In the genomic region with DNA sequence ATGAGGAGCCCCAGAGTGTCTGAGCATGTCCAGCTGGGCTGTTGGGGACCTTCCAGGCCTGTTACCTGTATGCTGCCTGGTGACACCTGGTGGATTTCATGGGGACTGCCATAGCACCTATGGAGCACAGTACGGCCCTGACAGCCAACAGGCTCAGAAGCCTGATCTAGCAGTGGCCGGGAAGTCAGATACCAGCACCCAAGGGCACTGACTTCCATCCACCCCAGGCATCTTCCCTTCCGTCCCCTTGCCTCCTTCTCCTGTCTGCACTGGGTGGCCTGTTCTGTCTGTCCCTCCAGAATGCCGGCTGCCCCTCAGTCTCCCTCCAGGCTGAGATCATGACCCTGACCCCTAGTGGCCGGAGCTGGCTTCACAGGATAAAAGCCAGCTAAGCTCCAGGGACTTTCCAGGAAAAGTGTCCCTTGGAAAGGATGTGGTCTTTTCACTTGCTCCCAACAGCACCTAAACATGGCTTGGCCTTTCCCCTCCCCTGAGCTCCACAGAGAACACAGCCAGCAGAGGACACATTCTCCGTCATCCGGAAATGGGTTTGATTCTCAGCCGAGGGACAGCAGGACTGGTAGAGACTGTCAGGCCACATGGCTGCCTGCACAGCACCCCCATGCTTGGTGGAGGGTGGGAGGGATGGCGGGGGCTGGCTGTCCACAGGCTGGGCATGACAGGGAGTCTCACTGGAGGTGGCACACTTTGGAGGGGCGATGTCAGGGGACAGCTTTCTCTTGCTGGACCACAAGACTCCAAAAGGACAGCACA, we compare ENCODE assay signal across 7 cellular contexts. TPM values are rescaled to one million over a fixed set of nuclear protein-coding genes. Genes with fewer than 3 reads are reported as not detected.
DNase-seq lines count a peak whose midpoint lies in the region; ATAC-seq lines count a peak whose summit lies in the region.

No MANE protein-coding gene starts in this region.

- no peaks in the 10 kb centered on the region for H3K27me3 Mint-ChIP-seq in activated CD4-positive, alpha-beta T cell treated with anti-CD3 and anti-CD28 coated beads for 36 hours
- H3K27me3 Mint-ChIP-seq in stimulated activated naive B cell treated with anti-CD40 and anti-IgM and Interleukin-4, amounts not matched to agents 10 μg/mL and 1 μg/mL and 100 μg/mL, for 72 hours: no peaks in the 10 kb centered on the region

- intact Hi-C loops in activated CD4-positive, alpha-beta T cell treated with anti-CD3 and anti-CD28 coated beads for 36 hours (cut with DNase I, micrococcal nuclease): loop anchor here in 1 of 2 experiments (10.0 kb wide), 1 partner anchor 284 kb away; no protein-coding TSS in a partner anchor

- H3K36me3 Mint-ChIP-seq in activated CD4-positive, alpha-beta T cell treated with anti-CD3 and anti-CD28 coated beads for 36 hours (ENCODE audit: low read depth): peaks cover 19% of the 10 kb centered on the region
- H3K36me3 Mint-ChIP-seq in stimulated activated naive B cell treated with anti-CD40 and anti-IgM and Interleukin-4, amounts not matched to agents 10 μg/mL and 1 μg/mL and 100 μg/mL, for 72 hours: peaks cover 28 to 37% of the 10 kb centered on the region in 2 donors

- ATAC-seq in GM19043 (IDR thresholded peaks at IDR 0.05; ENCODE audit: low read depth, unreplicated experiment) (peak; percentile 82), HG03354 (IDR thresholded peaks at IDR 0.05; ENCODE audit: poor library complexity, severe bottlenecking, unreplicated experiment) (peak; percentile 97)
- ATAC-seq in activated CD4-positive, alpha-beta T cell treated with anti-CD3 and anti-CD28 coated beads for 36 hours: peak; percentile 84
- ATAC-seq in stimulated activated naive B cell treated with anti-CD40 and anti-IgM and Interleukin-4, amounts not matched to agents 10 μg/mL and 1 μg/mL and 100 μg/mL, for 72 hours (replicated peaks): peak; percentile 77 to 84

- POLR2A ChIA-PET in activated CD4-positive, alpha-beta T cell treated with anti-CD3 and anti-CD28 coated beads for 36 hours (lab: Charles Lee): interaction anchor here (1.2 to 1.5 kb wide), 2 partner anchors 10 to 12 kb away, joined by 4 to 12 read pairs; a partner anchor contains a TSS

- H3K27ac Mint-ChIP-seq in activated CD4-positive, alpha-beta T cell treated with anti-CD3 and anti-CD28 coated beads for 36 hours: peak overlapping the region; percentile 41
- peak overlapping the region; percentile 4 for H3K27ac Mint-ChIP-seq in stimulated activated naive B cell treated with anti-CD40 and anti-IgM and Interleukin-4, amounts not matched to agents 10 μg/mL and 1 μg/mL and 100 μg/mL, for 72 hours

- peak; percentile 79 for DNase-seq in activated CD4-positive, alpha-beta T cell treated with anti-CD3 and anti-CD28 coated beads for 36 hours
- DNase-seq in ecto neural progenitor cell (ENCODE audit: low spot score): peak; percentile 85
- peak; percentile 82 for DNase-seq in mucosa of gallbladder (ENCODE audit: low spot score)
- peak; percentile 68 for DNase-seq in stimulated activated naive B cell treated with anti-CD40 and anti-IgM and Interleukin-4, amounts not matched to agents 10 μg/mL and 1 μg/mL and 100 μg/mL, for 72 hours
- no peak for DNase-seq in NCI-H82 treated with DMSO at 0.1 percent for 48 hours (lab: John Stamatoyannopoulos, UW; ENCODE audit: unreplicated experiment)

- no peaks in the 10 kb centered on the region for H3K9me3 Mint-ChIP-seq in activated CD4-positive, alpha-beta T cell treated with anti-CD3 and anti-CD28 coated beads for 36 hours (ENCODE audit: low read depth)
- H3K9me3 Mint-ChIP-seq in stimulated activated naive B cell treated with anti-CD40 and anti-IgM and Interleukin-4, amounts not matched to agents 10 μg/mL and 1 μg/mL and 100 μg/mL, for 72 hours: peaks cover 0 to 2% of the 10 kb centered on the region in 2 donors

- H3K4me3 Mint-ChIP-seq in activated CD4-positive, alpha-beta T cell treated with anti-CD3 and anti-CD28 coated beads for 36 hours: peak overlapping the region; percentile 2
- peak overlapping the region; percentile 48 to 61 for H3K4me3 Mint-ChIP-seq in stimulated activated naive B cell treated with anti-CD40 and anti-IgM and Interleukin-4, amounts not matched to agents 10 μg/mL and 1 μg/mL and 100 μg/mL, for 72 hours

- H3K4me1 Mint-ChIP-seq in activated CD4-positive, alpha-beta T cell treated with anti-CD3 and anti-CD28 coated beads for 36 hours: peaks cover 10% of the 10 kb centered on the region
- peaks cover 19 to 27% of the 10 kb centered on the region in 2 donors for H3K4me1 Mint-ChIP-seq in stimulated activated naive B cell treated with anti-CD40 and anti-IgM and Interleukin-4, amounts not matched to agents 10 μg/mL and 1 μg/mL and 100 μg/mL, for 72 hours

- CTCF ChIA-PET in activated CD4-positive, alpha-beta T cell treated with anti-CD3 and anti-CD28 coated beads for 36 hours (lab: Charles Lee): interaction anchor here (0.5 to 4.1 kb wide), 14 partner anchors 9 to 489 kb away, joined by 3 to 45 read pairs (median 3); a partner anchor contains a TSS

RNA-seq across cellular contexts. Expression of a gene that starts 9.5 kb away (rescaled TPM):
- total RNA-seq in activated CD4-positive, alpha-beta T cell treated with anti-CD3 and anti-CD28 coated beads for 36 hours: 1,000 to 10,000 TPM; 2,882 to 3,294 TPM
- 753 TPM for total RNA-seq in mucosa of gallbladder
